In genomic region chr19:58374200-58374599, GRCh38 we compare ENCODE assay signal across 1 cellular context.
TF ChIP-seq lines count a peak whose summit lies in the region.

No MANE protein-coding gene starts in this region.

TF ChIP-seq in HepG2, 621 proteins besides CTCF, POLR2A, EP300 and RAD21:
- TF ChIP-seq CEBPB (IDR thresholded peaks at IDR 0.05; ENCODE audit: borderline replicate concordance, low read depth, low read length) = 0 out of 2 replicates have a peak, but pooled peaks have one; percentile 7
- TF ChIP-seq PHF21A (CRISPR knock-in tag; IDR thresholded peaks at IDR 0.05) = no peak
TF ChIP-seq in HepG2: peak in this region for 1.
